ENCODE assay signal across 11 cellular contexts in genomic region chr11:72719144-72719543, GRCh38. TPM values are rescaled to one million over a fixed set of nuclear protein-coding genes. Genes with fewer than 3 reads are reported as not detected.
DNase-seq lines count a peak whose midpoint lies in the region; ATAC-seq and TF ChIP-seq lines count a peak whose summit lies in the region.
"Had no signal": no experiment of that assay in that cellular context is flagged by ENCODE, and none has a peak within 500 bp of the region (broad histone marks: within the 10 kb centered on the region; RNA-seq: fewer than 3 reads in every experiment).

No MANE protein-coding gene starts in this region.

- peaks cover 45% of the 10 kb centered on the region for H3K4me1 ChIP-seq in Loucy (ENCODE audit: insufficient read depth, low read length, poor library complexity, severe bottlenecking)
- peaks cover 23% of the 10 kb centered on the region for H3K4me1 ChIP-seq in colonic mucosa
- peaks cover 83% of the 10 kb centered on the region for H3K4me1 ChIP-seq in mononuclear cell (ENCODE audit: insufficient read depth, low read length)

- H3K27me3 ChIP-seq in Loucy (ENCODE audit: insufficient read depth, low read length, poor library complexity, severe bottlenecking), result no peaks in the 10 kb centered on the region
- H3K27me3 ChIP-seq in colonic mucosa, result no peaks in the 10 kb centered on the region
- no peaks in the 10 kb centered on the region for H3K27me3 ChIP-seq in mononuclear cell (ENCODE audit: insufficient read depth, low read length)

- H3K27me3 Mint-ChIP-seq in CD14-positive monocyte (ENCODE audit: low read depth in 3 of 3), result peaks cover 0 to 7% (median 0%) of the 10 kb centered on the region in 3 donors

- H3K36me3 ChIP-seq in Loucy (ENCODE audit: insufficient read depth, low read length) (peaks cover 23% of the 10 kb centered on the region; the same call in 1 of the 2 replicates), colonic mucosa (no peaks in the 10 kb centered on the region)

- no peaks in the 10 kb centered on the region for H3F3A ChIP-seq in Loucy (ENCODE audit: low read depth)

- peak overlapping the region; percentile 90 to 99 for H3K4me3 Mint-ChIP-seq in CD14-positive monocyte

- intact Hi-C loops in CD14-positive monocyte (cut with micrococcal nuclease) (loop anchor here in 1 of 2 donors (10.0 kb wide), 1 partner anchor 456 kb away; no protein-coding TSS in a partner anchor), colonic mucosa (cut with DNase I) (no loop called here)

- H3K9me3 ChIP-seq in Loucy (ENCODE audit: insufficient read depth, low read depth, low read length) (no peaks in the 10 kb centered on the region), colonic mucosa (no peaks in the 10 kb centered on the region), mononuclear cell (ENCODE audit: low read depth, low read length) (no peaks in the 10 kb centered on the region)

- TF ChIP-seq CTCF in CD14-positive monocyte (IDR thresholded peaks at IDR 0.05) (no peak), Loucy (conservative IDR thresholded peaks at IDR 0.05; ENCODE audit: low read length) (no peak), colonic mucosa (IDR thresholded peaks at IDR 0.05) (no peak)

- peaks cover 84% of the 10 kb centered on the region for H3K79me2 ChIP-seq in Loucy (ENCODE audit: insufficient read depth, low read length)

- no peak overlapping the region for H2AFZ ChIP-seq in Loucy (ENCODE audit: low read length)

- no peak overlapping the region for H3K27ac ChIP-seq in colonic mucosa

- H3K9me2 ChIP-seq in Loucy (replicated peaks; ENCODE audit: low read depth, low read length), result no peaks in the 10 kb centered on the region

- peaks cover 88% of the 10 kb centered on the region for H3K4me1 Mint-ChIP-seq in CD14-positive monocyte

- H4K20me1 ChIP-seq in Loucy (ENCODE audit: insufficient read depth, low read length, poor library complexity, severe bottlenecking), result peaks cover 38% of the 10 kb centered on the region

- DNase-seq in CD14-positive monocyte (ENCODE audit: low spot score) (no peak), colonic mucosa (no peak), cerebellum (ENCODE audit: low spot score) (no peak), NCI-H226 (no peak)
- no peak for DNase-seq in activated CD4-positive, CD25-positive, alpha-beta regulatory T cell treated with anti-CD3 and anti-CD28 coated beads, Interleukin-2, amount 50 U/mL, for 72 hours
- DNase-seq: activated effector memory CD4-positive, alpha-beta T cell treated with Interleukin-2 at 50 U/mL for 16 hours; NCI-H1092; SHP77 treated with DMSO at 0.1 percent for 48 hours had no signal

- H3K9me3 Mint-ChIP-seq in CD14-positive monocyte, result no peaks in the 10 kb centered on the region

- H3K4me2 ChIP-seq in Loucy (ENCODE audit: low read depth, low read length, poor library complexity, severe bottlenecking), result peak overlapping the region; percentile 91

- peak overlapping the region; percentile 83 for H3K4me3 ChIP-seq in Loucy (ENCODE audit: low read length, poor library complexity, severe bottlenecking)
- no peak overlapping the region for H3K4me3 ChIP-seq in colonic mucosa
- peak overlapping the region; percentile 3 for H3K4me3 ChIP-seq in mononuclear cell (ENCODE audit: low read length)

- peaks cover 71 to 87% of the 10 kb centered on the region in 2 donors for H3K36me3 Mint-ChIP-seq in CD14-positive monocyte

- H3K9ac ChIP-seq in Loucy (ENCODE audit: low read depth, low read length, poor library complexity, severe bottlenecking), result peak overlapping the region; percentile 88
- H3K9ac ChIP-seq in colonic mucosa (ENCODE audit: low read depth in 2 of 2, low read length in 2 of 2), result peak overlapping the region; percentile 33 to 88

- no peak for ATAC-seq in HG02884 (IDR thresholded peaks at IDR 0.05; ENCODE audit: unreplicated experiment)

- peak overlapping the region; percentile 93 to 98 (median 96) for H3K27ac Mint-ChIP-seq in CD14-positive monocyte

RNA-seq across cellular contexts. Expression of gene ARAP1, which starts 33.1 kb away (rescaled TPM):
- polyA plus RNA-seq in CD14-positive monocyte, result 10 to 100 TPM; 48.7 to 79.0 TPM
- total RNA-seq in colonic mucosa (10 to 100 TPM; 70.4 to 89.8 TPM), mononuclear cell (74.3 TPM), cerebellum (23.0 TPM)

RNA-seq across cellular contexts. Expression of gene PDE2A, which starts 44.9 kb away (rescaled TPM):
- under 1 TPM; 0.18 to 0.53 TPM for polyA plus RNA-seq in CD14-positive monocyte
- 1 to 10 TPM; 5.6 to 8.9 TPM for total RNA-seq in colonic mucosa
- total RNA-seq in mononuclear cell, result 3.7 TPM
- total RNA-seq in cerebellum, result 8.4 TPM
